ENCODE assay signal across 1 cellular context in the genomic region with DNA sequence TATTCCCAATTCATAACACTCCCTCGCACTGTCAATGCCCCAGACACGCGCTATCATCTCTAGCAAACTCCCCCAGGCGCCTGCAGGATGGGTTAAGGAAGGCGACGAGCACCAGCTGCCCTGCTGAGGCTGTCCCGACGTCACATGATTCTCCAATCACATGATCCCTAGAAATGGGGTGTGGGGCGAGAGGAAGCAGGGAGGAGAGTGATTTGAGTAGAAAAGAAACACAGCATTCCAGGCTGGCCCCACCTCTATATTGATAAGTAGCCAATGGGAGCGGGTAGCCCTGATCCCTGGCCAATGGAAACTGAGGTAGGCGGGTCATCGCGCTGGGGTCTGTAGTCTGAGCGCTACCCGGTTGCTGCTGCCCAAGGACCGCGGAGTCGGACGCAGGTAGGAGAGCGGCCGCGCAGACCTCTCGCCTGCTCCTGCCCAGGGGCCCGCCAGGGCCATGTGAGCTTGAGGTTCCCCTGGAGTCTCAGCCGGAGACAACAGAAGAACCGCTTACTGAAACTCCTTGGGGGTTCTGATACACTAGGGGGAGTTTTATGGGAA.
TF ChIP-seq lines count a peak whose summit lies in the region.

A gene (plus strand): TSS at position 364 of the 558 bp plus-strand sequence. CDS start 3,863 bp downstream, outside the sequence.

TF ChIP-seq in K562, 482 proteins besides CTCF, POLR2A, EP300 and RAD21 (continued from another document and continues in another):
- TF ChIP-seq, protein P1, sequence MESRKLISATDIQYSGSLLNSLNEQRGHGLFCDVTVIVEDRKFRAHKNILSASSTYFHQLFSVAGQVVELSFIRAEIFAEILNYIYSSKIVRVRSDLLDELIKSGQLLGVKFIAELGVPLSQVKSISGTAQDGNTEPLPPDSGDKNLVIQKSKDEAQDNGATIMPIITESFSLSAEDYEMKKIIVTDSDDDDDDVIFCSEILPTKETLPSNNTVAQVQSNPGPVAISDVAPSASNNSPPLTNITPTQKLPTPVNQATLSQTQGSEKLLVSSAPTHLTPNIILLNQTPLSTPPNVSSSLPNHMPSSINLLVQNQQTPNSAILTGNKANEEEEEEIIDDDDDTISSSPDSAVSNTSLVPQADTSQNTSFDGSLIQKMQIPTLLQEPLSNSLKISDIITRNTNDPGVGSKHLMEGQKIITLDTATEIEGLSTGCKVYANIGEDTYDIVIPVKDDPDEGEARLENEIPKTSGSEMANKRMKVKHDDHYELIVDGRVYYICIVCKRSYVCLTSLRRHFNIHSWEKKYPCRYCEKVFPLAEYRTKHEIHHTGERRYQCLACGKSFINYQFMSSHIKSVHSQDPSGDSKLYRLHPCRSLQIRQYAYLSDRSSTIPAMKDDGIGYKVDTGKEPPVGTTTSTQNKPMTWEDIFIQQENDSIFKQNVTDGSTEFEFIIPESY (CRISPR knock-in tag; IDR thresholded peaks at IDR 0.05): 0 out of 2 replicates have a peak, but pooled peaks have one; percentile 34
- TF ChIP-seq NR2C1 (IDR thresholded peaks at IDR 0.05) (no peak), NR2C1 (tag; IDR thresholded peaks at IDR 0.05) (no peak), U2AF2 (optimal IDR thresholded peaks at IDR 0.05; ENCODE audit: low read depth, low read length) (no peak), ZNF324 (CRISPR knock-in tag; IDR thresholded peaks at IDR 0.05) (no peak), ETV5 (CRISPR knock-in tag; IDR thresholded peaks at IDR 0.05; ENCODE audit: low read depth) (peak; percentile 57; the same call in 1 of the 2 replicates), ZNF384 (IDR thresholded peaks at IDR 0.05; ENCODE audit: low read depth, low read length) (no peak), YY1 (IDR thresholded peaks at IDR 0.05; ENCODE audit: borderline replicate concordance in 1 of 3, control insufficient read depth in 1 of 3, extremely low read depth in 1 of 3, insufficient read depth in 3 of 3, insufficient read length in 1 of 3, insufficient replicate concordance in 2 of 3, low read depth in 1 of 3, low read length in 2 of 3) (peak in 1 of 3 experiments; percentile 20), TEAD1 (CRISPR knock-in tag; IDR thresholded peaks at IDR 0.05) (peak; percentile 59 to 99; a peak in 3 of 4 replicates), C11orf30 (IDR thresholded peaks at IDR 0.05; ENCODE audit: low read depth) (peak; percentile 96), PHF20 (IDR thresholded peaks at IDR 0.05; ENCODE audit: partially characterized antibody) (peak; percentile 99), KDM5B (IDR thresholded peaks at IDR 0.05; ENCODE audit: insufficient replicate concordance, low read depth, low read length) (peak; percentile 58), ATF1 (CRISPR knock-in tag; IDR thresholded peaks at IDR 0.05) (no peak), ATF1 (tag; IDR thresholded peaks at IDR 0.05) (peak; percentile 83), L3MBTL2 (IDR thresholded peaks at IDR 0.05) (peak; percentile 94), SMAD4 (CRISPR knock-in tag; conservative IDR thresholded peaks at IDR 0.05) (peak; percentile 75), RB1 (IDR thresholded peaks at IDR 0.05; ENCODE audit: low read depth) (0 out of 2 replicates have a peak, but pooled peaks have one; percentile 13), FOXP1 (CRISPR knock-in tag; IDR thresholded peaks at IDR 0.05) (peak; percentile 90), SREBF1 (IDR thresholded peaks at IDR 0.05; ENCODE audit: borderline replicate concordance, low read depth, low read length) (peak; percentile 57; the same call in 1 of the 2 replicates), TAF7 (tag; IDR thresholded peaks at IDR 0.05) (peak; percentile 28; the same call in 1 of the 2 replicates), SP2 (IDR thresholded peaks at IDR 0.05; ENCODE audit: extremely low read depth, low read depth, low read length, poor library complexity, severe bottlenecking) (peak; percentile 62), ZNF124 (CRISPR knock-in tag; IDR thresholded peaks at IDR 0.05) (no peak), ZNF766 (CRISPR knock-in tag; conservative IDR thresholded peaks at IDR 0.05) (peak; percentile 69; the same call in 1 of the 2 replicates), PHF8 (IDR thresholded peaks at IDR 0.05; ENCODE audit: borderline replicate concordance, low read length) (peak; percentile 78; the same call in 1 of the 2 replicates), TEAD2 (tag; IDR thresholded peaks at IDR 0.05) (no peak; the same call in 1 of the 2 replicates), ZSCAN32 (CRISPR knock-in tag; IDR thresholded peaks at IDR 0.05) (no peak), FOXA3 (CRISPR knock-in tag; conservative IDR thresholded peaks at IDR 0.05 in 1 of 2, IDR thresholded peaks at IDR 0.05 in 1 of 2) (0 out of 4 replicates have a peak, but pooled peaks of 1 of the 2 experiments have one; percentile 45)
- TF ChIP-seq, protein P2, sequence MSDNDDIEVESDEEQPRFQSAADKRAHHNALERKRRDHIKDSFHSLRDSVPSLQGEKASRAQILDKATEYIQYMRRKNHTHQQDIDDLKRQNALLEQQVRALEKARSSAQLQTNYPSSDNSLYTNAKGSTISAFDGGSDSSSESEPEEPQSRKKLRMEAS (CRISPR knock-in tag; IDR thresholded peaks at IDR 0.05): peak; percentile 67
- TF ChIP-seq, protein P3, sequence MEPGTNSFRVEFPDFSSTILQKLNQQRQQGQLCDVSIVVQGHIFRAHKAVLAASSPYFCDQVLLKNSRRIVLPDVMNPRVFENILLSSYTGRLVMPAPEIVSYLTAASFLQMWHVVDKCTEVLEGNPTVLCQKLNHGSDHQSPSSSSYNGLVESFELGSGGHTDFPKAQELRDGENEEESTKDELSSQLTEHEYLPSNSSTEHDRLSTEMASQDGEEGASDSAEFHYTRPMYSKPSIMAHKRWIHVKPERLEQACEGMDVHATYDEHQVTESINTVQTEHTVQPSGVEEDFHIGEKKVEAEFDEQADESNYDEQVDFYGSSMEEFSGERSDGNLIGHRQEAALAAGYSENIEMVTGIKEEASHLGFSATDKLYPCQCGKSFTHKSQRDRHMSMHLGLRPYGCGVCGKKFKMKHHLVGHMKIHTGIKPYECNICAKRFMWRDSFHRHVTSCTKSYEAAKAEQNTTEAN (CRISPR knock-in tag; IDR thresholded peaks at IDR 0.05): 0 out of 2 replicates have a peak, but pooled peaks have one; percentile 35
- TF ChIP-seq, protein P4, sequence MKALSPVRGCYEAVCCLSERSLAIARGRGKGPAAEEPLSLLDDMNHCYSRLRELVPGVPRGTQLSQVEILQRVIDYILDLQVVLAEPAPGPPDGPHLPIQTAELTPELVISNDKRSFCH (CRISPR knock-in tag; IDR thresholded peaks at IDR 0.05): no peak
- TF ChIP-seq, protein P4 (tag; IDR thresholded peaks at IDR 0.05): 0 out of 2 replicates have a peak, but pooled peaks have one; percentile 23
- TF ChIP-seq, protein P5, sequence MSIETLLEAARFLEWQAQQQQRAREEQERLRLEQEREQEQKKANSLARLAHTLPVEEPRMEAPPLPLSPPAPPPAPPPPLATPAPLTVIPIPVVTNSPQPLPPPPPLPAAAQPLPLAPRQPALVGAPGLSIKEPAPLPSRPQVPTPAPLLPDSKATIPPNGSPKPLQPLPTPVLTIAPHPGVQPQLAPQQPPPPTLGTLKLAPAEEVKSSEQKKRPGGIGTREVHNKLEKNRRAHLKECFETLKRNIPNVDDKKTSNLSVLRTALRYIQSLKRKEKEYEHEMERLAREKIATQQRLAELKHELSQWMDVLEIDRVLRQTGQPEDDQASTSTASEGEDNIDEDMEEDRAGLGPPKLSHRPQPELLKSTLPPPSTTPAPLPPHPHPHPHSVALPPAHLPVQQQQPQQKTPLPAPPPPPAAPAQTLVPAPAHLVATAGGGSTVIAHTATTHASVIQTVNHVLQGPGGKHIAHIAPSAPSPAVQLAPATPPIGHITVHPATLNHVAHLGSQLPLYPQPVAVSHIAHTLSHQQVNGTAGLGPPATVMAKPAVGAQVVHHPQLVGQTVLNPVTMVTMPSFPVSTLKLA (conservative IDR thresholded peaks at IDR 0.05): peak; percentile 62 to 90
- TF ChIP-seq, protein P6, sequence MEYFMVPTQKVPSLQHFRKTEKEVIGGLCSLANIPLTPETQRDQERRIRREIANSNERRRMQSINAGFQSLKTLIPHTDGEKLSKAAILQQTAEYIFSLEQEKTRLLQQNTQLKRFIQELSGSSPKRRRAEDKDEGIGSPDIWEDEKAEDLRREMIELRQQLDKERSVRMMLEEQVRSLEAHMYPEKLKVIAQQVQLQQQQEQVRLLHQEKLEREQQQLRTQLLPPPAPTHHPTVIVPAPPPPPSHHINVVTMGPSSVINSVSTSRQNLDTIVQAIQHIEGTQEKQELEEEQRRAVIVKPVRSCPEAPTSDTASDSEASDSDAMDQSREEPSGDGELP (CRISPR knock-in tag; IDR thresholded peaks at IDR 0.05; ENCODE audit: borderline replicate concordance): peak; percentile 97
- TF ChIP-seq, protein P7, sequence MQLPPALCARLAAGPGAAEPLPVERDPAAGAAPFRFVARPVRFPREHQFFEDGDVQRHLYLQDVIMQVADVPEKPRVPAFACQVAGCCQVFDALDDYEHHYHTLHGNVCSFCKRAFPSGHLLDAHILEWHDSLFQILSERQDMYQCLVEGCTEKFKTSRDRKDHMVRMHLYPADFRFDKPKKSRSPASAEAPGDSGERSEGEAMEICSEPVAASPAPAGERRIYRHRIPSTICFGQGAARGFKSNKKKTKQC (CRISPR knock-in tag; IDR thresholded peaks at IDR 0.05): peak; percentile 62; the same call in 1 of the 2 replicates
- TF ChIP-seq, protein P8, sequence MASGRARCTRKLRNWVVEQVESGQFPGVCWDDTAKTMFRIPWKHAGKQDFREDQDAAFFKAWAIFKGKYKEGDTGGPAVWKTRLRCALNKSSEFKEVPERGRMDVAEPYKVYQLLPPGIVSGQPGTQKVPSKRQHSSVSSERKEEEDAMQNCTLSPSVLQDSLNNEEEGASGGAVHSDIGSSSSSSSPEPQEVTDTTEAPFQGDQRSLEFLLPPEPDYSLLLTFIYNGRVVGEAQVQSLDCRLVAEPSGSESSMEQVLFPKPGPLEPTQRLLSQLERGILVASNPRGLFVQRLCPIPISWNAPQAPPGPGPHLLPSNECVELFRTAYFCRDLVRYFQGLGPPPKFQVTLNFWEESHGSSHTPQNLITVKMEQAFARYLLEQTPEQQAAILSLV (tag; IDR thresholded peaks at IDR 0.05): no peak
- TF ChIP-seq, protein P9, sequence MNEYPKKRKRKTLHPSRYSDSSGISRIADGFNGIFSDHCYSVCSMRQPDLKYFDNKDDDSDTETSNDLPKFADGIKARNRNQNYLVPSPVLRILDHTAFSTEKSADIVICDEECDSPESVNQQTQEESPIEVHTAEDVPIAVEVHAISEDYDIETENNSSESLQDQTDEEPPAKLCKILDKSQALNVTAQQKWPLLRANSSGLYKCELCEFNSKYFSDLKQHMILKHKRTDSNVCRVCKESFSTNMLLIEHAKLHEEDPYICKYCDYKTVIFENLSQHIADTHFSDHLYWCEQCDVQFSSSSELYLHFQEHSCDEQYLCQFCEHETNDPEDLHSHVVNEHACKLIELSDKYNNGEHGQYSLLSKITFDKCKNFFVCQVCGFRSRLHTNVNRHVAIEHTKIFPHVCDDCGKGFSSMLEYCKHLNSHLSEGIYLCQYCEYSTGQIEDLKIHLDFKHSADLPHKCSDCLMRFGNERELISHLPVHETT (CRISPR knock-in tag; conservative IDR thresholded peaks at IDR 0.05 in 1 of 2, IDR thresholded peaks at IDR 0.05 in 1 of 2): peak in 1 of 2 experiments; percentile 31; a peak in 1 of 4 replicates
- TF ChIP-seq, protein P10, sequence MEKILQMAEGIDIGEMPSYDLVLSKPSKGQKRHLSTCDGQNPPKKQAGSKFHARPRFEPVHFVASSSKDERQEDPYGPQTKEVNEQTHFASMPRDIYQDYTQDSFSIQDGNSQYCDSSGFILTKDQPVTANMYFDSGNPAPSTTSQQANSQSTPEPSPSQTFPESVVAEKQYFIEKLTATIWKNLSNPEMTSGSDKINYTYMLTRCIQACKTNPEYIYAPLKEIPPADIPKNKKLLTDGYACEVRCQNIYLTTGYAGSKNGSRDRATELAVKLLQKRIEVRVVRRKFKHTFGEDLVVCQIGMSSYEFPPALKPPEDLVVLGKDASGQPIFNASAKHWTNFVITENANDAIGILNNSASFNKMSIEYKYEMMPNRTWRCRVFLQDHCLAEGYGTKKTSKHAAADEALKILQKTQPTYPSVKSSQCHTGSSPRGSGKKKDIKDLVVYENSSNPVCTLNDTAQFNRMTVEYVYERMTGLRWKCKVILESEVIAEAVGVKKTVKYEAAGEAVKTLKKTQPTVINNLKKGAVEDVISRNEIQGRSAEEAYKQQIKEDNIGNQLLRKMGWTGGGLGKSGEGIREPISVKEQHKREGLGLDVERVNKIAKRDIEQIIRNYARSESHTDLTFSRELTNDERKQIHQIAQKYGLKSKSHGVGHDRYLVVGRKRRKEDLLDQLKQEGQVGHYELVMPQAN (IDR thresholded peaks at IDR 0.05; ENCODE audit: borderline replicate concordance): peak; percentile 88; the same call in 1 of the 2 replicates
- TF ChIP-seq, protein P11, sequence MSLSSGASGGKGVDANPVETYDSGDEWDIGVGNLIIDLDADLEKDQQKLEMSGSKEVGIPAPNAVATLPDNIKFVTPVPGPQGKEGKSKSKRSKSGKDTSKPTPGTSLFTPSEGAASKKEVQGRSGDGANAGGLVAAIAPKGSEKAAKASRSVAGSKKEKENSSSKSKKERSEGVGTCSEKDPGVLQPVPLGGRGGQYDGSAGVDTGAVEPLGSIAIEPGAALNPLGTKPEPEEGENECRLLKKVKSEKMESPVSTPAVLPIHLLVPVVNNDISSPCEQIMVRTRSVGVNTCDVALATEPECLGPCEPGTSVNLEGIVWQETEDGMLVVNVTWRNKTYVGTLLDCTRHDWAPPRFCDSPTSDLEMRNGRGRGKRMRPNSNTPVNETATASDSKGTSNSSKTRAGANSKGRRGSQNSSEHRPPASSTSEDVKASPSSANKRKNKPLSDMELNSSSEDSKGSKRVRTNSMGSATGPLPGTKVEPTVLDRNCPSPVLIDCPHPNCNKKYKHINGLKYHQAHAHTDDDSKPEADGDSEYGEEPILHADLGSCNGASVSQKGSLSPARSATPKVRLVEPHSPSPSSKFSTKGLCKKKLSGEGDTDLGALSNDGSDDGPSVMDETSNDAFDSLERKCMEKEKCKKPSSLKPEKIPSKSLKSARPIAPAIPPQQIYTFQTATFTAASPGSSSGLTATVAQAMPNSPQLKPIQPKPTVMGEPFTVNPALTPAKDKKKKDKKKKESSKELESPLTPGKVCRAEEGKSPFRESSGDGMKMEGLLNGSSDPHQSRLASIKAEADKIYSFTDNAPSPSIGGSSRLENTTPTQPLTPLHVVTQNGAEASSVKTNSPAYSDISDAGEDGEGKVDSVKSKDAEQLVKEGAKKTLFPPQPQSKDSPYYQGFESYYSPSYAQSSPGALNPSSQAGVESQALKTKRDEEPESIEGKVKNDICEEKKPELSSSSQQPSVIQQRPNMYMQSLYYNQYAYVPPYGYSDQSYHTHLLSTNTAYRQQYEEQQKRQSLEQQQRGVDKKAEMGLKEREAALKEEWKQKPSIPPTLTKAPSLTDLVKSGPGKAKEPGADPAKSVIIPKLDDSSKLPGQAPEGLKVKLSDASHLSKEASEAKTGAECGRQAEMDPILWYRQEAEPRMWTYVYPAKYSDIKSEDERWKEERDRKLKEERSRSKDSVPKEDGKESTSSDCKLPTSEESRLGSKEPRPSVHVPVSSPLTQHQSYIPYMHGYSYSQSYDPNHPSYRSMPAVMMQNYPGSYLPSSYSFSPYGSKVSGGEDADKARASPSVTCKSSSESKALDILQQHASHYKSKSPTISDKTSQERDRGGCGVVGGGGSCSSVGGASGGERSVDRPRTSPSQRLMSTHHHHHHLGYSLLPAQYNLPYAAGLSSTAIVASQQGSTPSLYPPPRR (CRISPR knock-in tag; IDR thresholded peaks at IDR 0.05; ENCODE audit: borderline replicate concordance): peak; percentile 18; the same call in 1 of the 2 replicates
